In genomic region chr11:56846631-56847400, GRCh38 we compare ENCODE assay signal across 2 cellular contexts.
TF ChIP-seq lines count a peak whose summit lies in the region.

No MANE protein-coding gene starts in this region.

TF ChIP-seq in A549, 52 proteins besides CTCF, POLR2A, EP300 and RAD21:
- TF ChIP-seq RCOR1 (IDR thresholded peaks at IDR 0.05; ENCODE audit: low read depth, low read length) (no peak), MAX (IDR thresholded peaks at IDR 0.05) (0 out of 2 replicates have a peak, but pooled peaks have one; percentile 40)

TF ChIP-seq in H1, 55 proteins besides CTCF, POLR2A, EP300 and RAD21:
- TF ChIP-seq TCF12 (IDR thresholded peaks at IDR 0.05; ENCODE audit: low read depth, low read length) = no peak
- no peak for TF ChIP-seq CBX8 (IDR thresholded peaks at IDR 0.05; ENCODE audit: borderline replicate concordance, low read depth, low read length)
- no peak for TF ChIP-seq TBP (IDR thresholded peaks at IDR 0.05; ENCODE audit: low read depth, low read length)
- no peak for TF ChIP-seq YY1 (IDR thresholded peaks at IDR 0.05; ENCODE audit: low read depth, low read length)
- TF ChIP-seq TEAD4 (IDR thresholded peaks at IDR 0.05; ENCODE audit: low read depth, low read length) = no peak
- no peak for TF ChIP-seq JUN (IDR thresholded peaks at IDR 0.05; ENCODE audit: low read depth, low read length)
- TF ChIP-seq TAF7 (optimal IDR thresholded peaks at IDR 0.05; ENCODE audit: borderline replicate concordance, low read depth, low read length) = no peak
- no peak for TF ChIP-seq BACH1 (IDR thresholded peaks at IDR 0.05; ENCODE audit: low read length)
- TF ChIP-seq ASH2L (IDR thresholded peaks at IDR 0.05; ENCODE audit: low read length) = no peak
